Comparison of ENCODE assay signal across 1 cellular context in genomic region chr2:38692636-38693318, GRCh38.
TF ChIP-seq lines count a peak whose summit lies in the region.

No MANE protein-coding gene starts in this region.

TF ChIP-seq in HepG2, 621 proteins besides CTCF, POLR2A, EP300 and RAD21 (continued from another document and continues in another):
- TF ChIP-seq ZBTB49 (CRISPR knock-in tag; IDR thresholded peaks at IDR 0.05; ENCODE audit: borderline replicate concordance) (no peak), MEIS2 (CRISPR knock-in tag; IDR thresholded peaks at IDR 0.05) (peak; percentile 67), FLYWCH1 (CRISPR knock-in tag; IDR thresholded peaks at IDR 0.05) (peak; percentile 45; the same call in 1 of the 2 replicates), SP2 (CRISPR knock-in tag; IDR thresholded peaks at IDR 0.05) (no peak), JUN (CRISPR knock-in tag; IDR thresholded peaks at IDR 0.05) (peak; percentile 63; the same call in 1 of the 2 replicates), IKZF1 (IDR thresholded peaks at IDR 0.05) (no peak), FOSL2 (CRISPR knock-in tag; IDR thresholded peaks at IDR 0.05) (peak; percentile 92), ZHX1 (CRISPR knock-in tag; IDR thresholded peaks at IDR 0.05; ENCODE audit: low read depth) (no peak), NFYC (CRISPR knock-in tag; IDR thresholded peaks at IDR 0.05) (no peak), SRY (CRISPR knock-in tag; IDR thresholded peaks at IDR 0.05) (peak; percentile 42; the same call in 1 of the 2 replicates), ZNF740 (CRISPR knock-in tag; IDR thresholded peaks at IDR 0.05) (no peak), ZNF180 (CRISPR knock-in tag; IDR thresholded peaks at IDR 0.05; ENCODE audit: borderline replicate concordance, low read depth) (no peak), BCL3 (CRISPR knock-in tag; IDR thresholded peaks at IDR 0.05) (no peak), MLX (CRISPR knock-in tag; IDR thresholded peaks at IDR 0.05) (no peak), TEAD2 (CRISPR knock-in tag; IDR thresholded peaks at IDR 0.05) (no peak), ZXDC (CRISPR knock-in tag; IDR thresholded peaks at IDR 0.05) (no peak), HNRNPUL1 (IDR thresholded peaks at IDR 0.05; ENCODE audit: low read depth, low read length) (no peak), PRPF4 (IDR thresholded peaks at IDR 0.05; ENCODE audit: low read depth, low read length, poor library complexity, severe bottlenecking) (no peak), ZNF18 (CRISPR knock-in tag; IDR thresholded peaks at IDR 0.05; ENCODE audit: insufficient replicate concordance) (no peak), CEBPB (IDR thresholded peaks at IDR 0.05; ENCODE audit: borderline replicate concordance, low read depth, low read length) (no peak; the same call in 1 of the 2 replicates), CCDC6 (CRISPR knock-in tag; IDR thresholded peaks at IDR 0.05) (no peak), ZBTB2 (CRISPR knock-in tag; IDR thresholded peaks at IDR 0.05; ENCODE audit: low read depth) (no peak), SIX4 (CRISPR knock-in tag; IDR thresholded peaks at IDR 0.05) (no peak), ZNF335 (CRISPR knock-in tag; IDR thresholded peaks at IDR 0.05) (no peak), ZNF549 (CRISPR knock-in tag; IDR thresholded peaks at IDR 0.05) (no peak), ZMYM2 (CRISPR knock-in tag; IDR thresholded peaks at IDR 0.05) (peak; percentile 61; the same call in 1 of the 2 replicates), ZNF562 (CRISPR knock-in tag; IDR thresholded peaks at IDR 0.05; ENCODE audit: borderline replicate concordance) (no peak), TGIF2 (CRISPR knock-in tag; IDR thresholded peaks at IDR 0.05) (0 out of 2 replicates have a peak, but pooled peaks have one; percentile 17), FOXJ3 (CRISPR knock-in tag; IDR thresholded peaks at IDR 0.05; ENCODE audit: borderline replicate concordance) (no peak), ZNF333 (CRISPR knock-in tag; IDR thresholded peaks at IDR 0.05; ENCODE audit: borderline replicate concordance) (no peak), SOX6 (IDR thresholded peaks at IDR 0.05) (no peak), SOX6 (CRISPR knock-in tag; IDR thresholded peaks at IDR 0.05) (peak; percentile 67), ZNF710 (CRISPR knock-in tag; IDR thresholded peaks at IDR 0.05; ENCODE audit: borderline replicate concordance) (no peak), EED (CRISPR knock-in tag; IDR thresholded peaks at IDR 0.05) (no peak), SMAD1 (CRISPR knock-in tag; IDR thresholded peaks at IDR 0.05; ENCODE audit: borderline replicate concordance, low read depth) (0 out of 2 replicates have a peak, but pooled peaks have one; percentile 58), ZNF775 (CRISPR knock-in tag; IDR thresholded peaks at IDR 0.05; ENCODE audit: borderline replicate concordance) (no peak), BRF2 (CRISPR knock-in tag; IDR thresholded peaks at IDR 0.05) (0 out of 2 replicates have a peak, but pooled peaks have one; percentile 64), FOXA1 (IDR thresholded peaks at IDR 0.05) (no peak), FOXA1 (CRISPR knock-in tag; IDR thresholded peaks at IDR 0.05) (no peak), CREB1 (IDR thresholded peaks at IDR 0.05) (no peak), CREB1 (CRISPR knock-in tag; IDR thresholded peaks at IDR 0.05) (no peak), ZNF678 (CRISPR knock-in tag; IDR thresholded peaks at IDR 0.05) (no peak)
